Comparison of ENCODE assay signal across 11 cellular contexts in the genomic region with DNA sequence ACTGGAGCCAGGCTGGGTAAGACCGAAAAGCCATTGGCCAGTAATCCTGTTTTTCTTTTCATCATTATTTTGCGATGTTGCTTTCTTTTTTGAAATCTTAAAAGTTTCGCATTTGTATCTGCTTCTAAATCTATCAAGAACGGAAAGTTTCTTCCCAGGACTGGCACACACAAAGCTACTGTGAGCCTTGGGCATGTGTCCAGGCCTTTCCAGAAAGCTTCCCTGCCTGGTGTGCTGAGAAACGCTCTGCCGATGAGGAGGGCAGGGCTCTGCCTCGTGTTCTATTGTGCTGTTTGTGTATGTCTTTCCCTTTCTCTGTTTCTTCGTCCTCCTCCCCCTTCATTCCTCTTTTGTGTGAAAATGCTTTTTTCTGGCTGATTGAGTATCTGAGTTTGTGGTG.
A peak's percentile ranks its signal among the peaks of the same experiment; 100 is the strongest.
DNase-seq lines count a peak whose midpoint lies in the region; ATAC-seq and TF ChIP-seq lines count a peak whose summit lies in the region.
"Had no signal": no experiment of that assay in that cellular context is flagged by ENCODE, and none has a peak within 500 bp of the region (broad histone marks: within the 10 kb centered on the region; RNA-seq: fewer than 3 reads in every experiment).

No MANE protein-coding gene starts in this region.

- peak; percentile 0 for TF ChIP-seq EP300 in suprapubic skin (IDR thresholded peaks at IDR 0.05)

- peak overlapping the region; percentile 21 for H3K4me3 ChIP-seq in MG63
- H3K4me3 ChIP-seq in epithelial cell of proximal tubule (ENCODE audit: low read depth, low read length): peak overlapping the region; percentile 35
- peak overlapping the region; percentile 27 for H3K4me3 ChIP-seq in suprapubic skin
- H3K4me3 ChIP-seq: GM23338 had no signal

- peaks cover 44% of the 10 kb centered on the region for H3K4me1 ChIP-seq in suprapubic skin

- peak overlapping the region; percentile 70 for H3K27ac ChIP-seq in suprapubic skin

- no peaks in the 10 kb centered on the region for H3K9me3 ChIP-seq in MG63
- no peaks in the 10 kb centered on the region for H3K9me3 ChIP-seq in suprapubic skin

- DNase-seq in MG63 (peak; percentile 65), epithelial cell of proximal tubule (ENCODE audit: low read depth) (no peak), mesothelial cell of epicardium (ENCODE audit: low spot score in 2 of 2, unreplicated experiment in 2 of 2) (no peak), suprapubic skin (ENCODE audit: low spot score in 2 of 2) (no peak), SHP77 (lab: John Stamatoyannopoulos, UW) (no peak)
- DNase-seq: activated CD4-positive, alpha-beta T cell treated with anti-CD3 and anti-CD28 coated beads for 4 hours had no signal

- ATAC-seq in HG02759 (IDR thresholded peaks at IDR 0.05; ENCODE audit: unreplicated experiment): no peak
- ATAC-seq in HG02885 (IDR thresholded peaks at IDR 0.05; ENCODE audit: poor library complexity, unreplicated experiment): no peak
- ATAC-seq in GM19397 (IDR thresholded peaks at IDR 0.05; ENCODE audit: unreplicated experiment): no peak
- ATAC-seq: GM23338 had no signal

- whole genome bisulfite sequencing in suprapubic skin: 10% methylated on average over 8 of the region's 8 CpGs

- peaks cover 84% of the 10 kb centered on the region for H3K4me1 Mint-ChIP-seq in mesothelial cell of epicardium

- no peaks in the 10 kb centered on the region for H3K27me3 Mint-ChIP-seq in mesothelial cell of epicardium (ENCODE audit: low read depth)

- no peaks in the 10 kb centered on the region for H3K36me3 ChIP-seq in MG63
- no peaks in the 10 kb centered on the region for H3K36me3 ChIP-seq in suprapubic skin

- H3K27ac Mint-ChIP-seq in mesothelial cell of epicardium: peak overlapping the region; percentile 80
- H3K27ac Mint-ChIP-seq: GM23338 had no signal

- no peak overlapping the region for H3K4me3 Mint-ChIP-seq in mesothelial cell of epicardium
- H3K4me3 Mint-ChIP-seq: central memory CD8-positive, alpha-beta T cell; GM23338 had no signal

- no peaks in the 10 kb centered on the region for H3K27me3 ChIP-seq in MG63
- H3K27me3 ChIP-seq in suprapubic skin: no peaks in the 10 kb centered on the region

- no peaks in the 10 kb centered on the region for H3K9me3 Mint-ChIP-seq in mesothelial cell of epicardium
- H3K9me3 Mint-ChIP-seq: central memory CD8-positive, alpha-beta T cell; GM23338 had no signal

- TF ChIP-seq CTCF in epithelial cell of proximal tubule (conservative IDR thresholded peaks at IDR 0.05; ENCODE audit: low read depth, low read length) (no peak), mesothelial cell of epicardium (IDR thresholded peaks at IDR 0.05; ENCODE audit: unreplicated experiment) (no peak), suprapubic skin (IDR thresholded peaks at IDR 0.05) (no peak)

- no peak for TF ChIP-seq POLR2A in suprapubic skin (IDR thresholded peaks at IDR 0.05)

- no peaks in the 10 kb centered on the region for H3K36me3 Mint-ChIP-seq in mesothelial cell of epicardium
